ENCODE assay signal across 21 cellular contexts in the genomic region with DNA sequence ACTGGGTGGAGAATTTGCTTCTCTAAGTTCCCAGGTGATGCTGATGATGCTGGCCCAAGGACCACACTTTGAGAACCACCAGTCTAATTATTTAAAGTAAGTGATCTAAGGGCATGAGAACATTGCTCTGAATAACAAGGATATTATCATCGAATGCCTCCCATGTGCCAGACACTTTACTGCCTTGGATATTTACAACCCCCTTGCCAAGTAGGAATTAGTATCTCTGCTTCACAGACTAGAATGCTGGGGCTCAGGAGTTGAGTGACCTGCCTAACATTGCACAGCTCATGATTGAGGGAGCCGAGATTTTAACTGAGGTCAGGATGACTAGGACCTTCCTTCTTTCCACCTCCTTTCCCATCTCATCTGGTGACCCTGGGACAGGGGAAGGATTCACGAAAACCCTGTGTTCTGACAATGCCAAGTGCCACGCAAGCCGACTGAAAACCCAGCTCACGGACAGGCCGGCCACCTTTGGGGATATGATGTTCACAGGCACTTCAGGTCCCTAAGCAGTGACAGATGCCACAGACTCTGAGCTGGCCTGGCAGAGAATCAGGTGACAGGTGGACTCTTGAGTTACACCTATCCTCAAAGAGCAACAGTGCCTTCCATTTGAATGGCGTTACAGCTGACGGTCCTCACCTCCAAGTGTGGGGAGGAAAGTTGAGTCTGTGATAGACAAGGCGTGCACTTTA.
DNase-seq lines count a peak whose midpoint lies in the region; ATAC-seq and TF ChIP-seq lines count a peak whose summit lies in the region.
"Had no signal": no experiment of that assay in that cellular context is flagged by ENCODE, and none has a peak within 500 bp of the region (broad histone marks: within the 10 kb centered on the region; RNA-seq: fewer than 3 reads in every experiment).

No MANE protein-coding gene starts in this region.

- peak overlapping the region; percentile 50 for H3K27ac Mint-ChIP-seq in progenitor cell of endocrine pancreas
- H3K27ac Mint-ChIP-seq: activated B cell treated with CpG ODN at 0.5 μM for 24 hours; activated naive CD8-positive, alpha-beta T cell treated with anti-CD3 and anti-CD28 coated beads, Interleukin-2, amount 50 U/mL, for 24 hours; activated T-helper 1 cell treated with anti-CD3 and anti-CD28 coated beads, Interleukin-12 subunit alpha, Interleukin-12 subunit beta, Interleukin-2, Interleukin-4 antibody, amounts not matched to agents 30 ng/mL and 10 ng/mL and 1 ng/mL, durations not matched to agents 14 hours and 24 hours and 36 hours had no signal

- H3K9me3 ChIP-seq in MG63 (no peaks in the 10 kb centered on the region), left ventricle myocardium inferior (replicated peaks) (no peaks in the 10 kb centered on the region)
- H3K9me3 ChIP-seq: Caco-2, SJCRH30, vagina had no signal

- no peaks in the 10 kb centered on the region for H3K36me3 Mint-ChIP-seq in progenitor cell of endocrine pancreas (ENCODE audit: insufficient read depth)

- no peaks in the 10 kb centered on the region for H3K27me3 Mint-ChIP-seq in progenitor cell of endocrine pancreas
- H3K27me3 Mint-ChIP-seq: activated B cell treated with CpG ODN at 0.5 μM for 24 hours; activated naive CD8-positive, alpha-beta T cell treated with anti-CD3 and anti-CD28 coated beads, Interleukin-2, amount 50 U/mL, for 24 hours had no signal

- H3K27me3 ChIP-seq in MG63 (no peaks in the 10 kb centered on the region), left ventricle myocardium inferior (ENCODE audit: low read depth) (no peaks in the 10 kb centered on the region)
- H3K27me3 ChIP-seq: SJCRH30, vagina had no signal

- peaks cover 52% of the 10 kb centered on the region for H3K4me1 ChIP-seq in left ventricle myocardium inferior

- TF ChIP-seq CTCF in left ventricle myocardium inferior (IDR thresholded peaks at IDR 0.05; ENCODE audit: borderline replicate concordance) (no peak), progenitor cell of endocrine pancreas (IDR thresholded peaks at IDR 0.05; ENCODE audit: unreplicated experiment) (no peak)

- ATAC-seq in HG03571 (IDR thresholded peaks at IDR 0.05; ENCODE audit: unreplicated experiment) (no peak), HG03039 (IDR thresholded peaks at IDR 0.05; ENCODE audit: unreplicated experiment) (no peak), GM18498 (IDR thresholded peaks at IDR 0.05; ENCODE audit: unreplicated experiment) (no peak)
- ATAC-seq: activated CD8-positive, alpha-beta T cell treated with anti-CD3 and anti-CD28 coated beads, Interleukin-2, amount 10 ng/mL, durations not matched to agents 7 days and 5 days; activated naive CD8-positive, alpha-beta T cell treated with anti-CD3 and anti-CD28 coated beads, Interleukin-2, amount 50 U/mL, for 24 hours; HCT116 had no signal

- DNase-seq in MG63 = peak; percentile 28
- peak; percentile 81 for DNase-seq in NCI-H510A treated with DMSO at 0.1 percent for 48 hours (lab: John Stamatoyannopoulos, UW)
- DNase-seq in left ventricle myocardium inferior = no peak
- DNase-seq in progenitor cell of endocrine pancreas (ENCODE audit: low spot score, unreplicated experiment) = no peak
- DNase-seq: activated B cell treated with CpG ODN at 0.5 μM for 24 hours; activated CD8-positive, alpha-beta T cell treated with anti-CD3 and anti-CD28 coated beads, Interleukin-2, amount 10 ng/mL, durations not matched to agents 7 days and 5 days; activated naive CD8-positive, alpha-beta T cell treated with anti-CD3 and anti-CD28 coated beads, Interleukin-2, amount 50 U/mL, for 24 hours; Caco-2; dermis blood vessel endothelial cell; foreskin fibroblast; NCI-H1694 treated with DMSO at 0.1 percent for 48 hours; NCI-H526; OCI-M1; SJCRH30; stimulated activated CD4-positive, alpha-beta T cell treated with anti-CD3 and anti-CD28 coated beads, Interleukin-4, amount 100 ng/mL, for 24 hours had no signal

- H3K36me3 ChIP-seq in MG63 (no peaks in the 10 kb centered on the region), left ventricle myocardium inferior (no peaks in the 10 kb centered on the region)
- H3K36me3 ChIP-seq: SJCRH30, vagina had no signal

- no peaks in the 10 kb centered on the region for H3K9me3 Mint-ChIP-seq in progenitor cell of endocrine pancreas (ENCODE audit: low read depth)
- H3K9me3 Mint-ChIP-seq: activated B cell treated with CpG ODN at 0.5 μM for 24 hours; activated naive CD8-positive, alpha-beta T cell treated with anti-CD3 and anti-CD28 coated beads, Interleukin-2, amount 50 U/mL, for 24 hours; activated T-helper 1 cell treated with anti-CD3 and anti-CD28 coated beads, Interleukin-12 subunit alpha, Interleukin-12 subunit beta, Interleukin-2, Interleukin-4 antibody, amounts not matched to agents 30 ng/mL and 10 ng/mL and 1 ng/mL, durations not matched to agents 14 hours and 24 hours and 36 hours had no signal

- intact Hi-C loops in left ventricle myocardium inferior (cut with micrococcal nuclease) = no loop called here

- peaks cover 22% of the 10 kb centered on the region for H3K4me1 Mint-ChIP-seq in progenitor cell of endocrine pancreas (ENCODE audit: low read depth)
- H3K4me1 Mint-ChIP-seq: activated B cell treated with CpG ODN at 0.5 μM for 24 hours had no signal

- H3K27ac ChIP-seq in left ventricle myocardium inferior (replicated peaks) = peak overlapping the region; percentile 86
- H3K27ac ChIP-seq: SJCRH30, vagina had no signal

- no peak overlapping the region for H3K4me3 Mint-ChIP-seq in progenitor cell of endocrine pancreas (ENCODE audit: low read depth)
- H3K4me3 Mint-ChIP-seq: activated B cell treated with CpG ODN at 0.5 μM for 24 hours; activated CD8-positive, alpha-beta T cell treated with anti-CD3 and anti-CD28 coated beads, Interleukin-2, amount 10 ng/mL, durations not matched to agents 7 days and 5 days; activated naive CD8-positive, alpha-beta T cell treated with anti-CD3 and anti-CD28 coated beads, Interleukin-2, amount 50 U/mL, for 24 hours; activated T-helper 1 cell treated with anti-CD3 and anti-CD28 coated beads, Interleukin-12 subunit alpha, Interleukin-12 subunit beta, Interleukin-2, Interleukin-4 antibody, amounts not matched to agents 30 ng/mL and 10 ng/mL and 1 ng/mL, durations not matched to agents 14 hours and 24 hours and 36 hours had no signal

- H3K4me3 ChIP-seq in MG63 (no peak overlapping the region), left ventricle myocardium inferior (no peak overlapping the region)
- H3K4me3 ChIP-seq: SJCRH30, vagina had no signal

Comparison
In these comparisons a context has a peak if more than half of its experiments do, and no peak if none do; other contexts are left out.
1. DNase-seq: peak in MG63 (single experiment) and NCI-H510A treated with DMSO at 0.1 percent for 48 hours (single experiment); none in left ventricle myocardium inferior (single experiment) and progenitor cell of endocrine pancreas (single experiment).